ENCODE assay signal across 8 cellular contexts in genomic region chr1:117664314-117664713, GRCh38. TPM values are rescaled to one million over a fixed set of nuclear protein-coding genes. Genes with fewer than 3 reads are reported as not detected.
A peak's percentile ranks its signal among the peaks of the same experiment; 100 is the strongest.
DNase-seq lines count a peak whose midpoint lies in the region; ATAC-seq, FAIRE-seq and TF ChIP-seq lines count a peak whose summit lies in the region.

No MANE protein-coding gene starts in this region.

- intact Hi-C loops in body of pancreas (cut with DNase I) (loop anchor here (10.0 kb wide), 1 partner anchor 120 kb away; no protein-coding TSS in a partner anchor), esophagus squamous epithelium (cut with DNase I) (no loop called here)

- WGBS in body of pancreas, 2 donors: 82 to 87% methylated on average over 6 of the region's 6 CpGs
- WGBS in suprapubic skin: 81% methylated on average over 6 of the region's 6 CpGs
- WGBS in esophagus squamous epithelium, 2 donors: 79 to 80% methylated on average over 6 of the region's 6 CpGs

- ATAC-seq in GM19438 (IDR thresholded peaks at IDR 0.05; ENCODE audit: low read depth, unreplicated experiment) (peak; percentile 91), HG03135 (IDR thresholded peaks at IDR 0.05; ENCODE audit: unreplicated experiment) (peak; percentile 98), body of pancreas (no peak)

- CTCF ChIA-PET in activated CD4-positive, alpha-beta T cell treated with anti-CD3 and anti-CD28 coated beads, Interleukin-2, amount 10 ng/mL, durations not matched to agents 7 days and 5 days (lab: Charles Lee): interaction anchor here (0.9 to 4.4 kb wide), 6 partner anchors 9 to 129 kb away, joined by 4 to 26 read pairs (median 12); no protein-coding TSS in a partner anchor

- H3K27ac Mint-ChIP-seq in activated CD4-positive, alpha-beta T cell treated with anti-CD3 and anti-CD28 coated beads, Interleukin-2, amount 10 ng/mL, durations not matched to agents 7 days and 5 days: peak overlapping the region; percentile 94

- TF ChIP-seq CTCF in body of pancreas (IDR thresholded peaks at IDR 0.05) (no peak), suprapubic skin (IDR thresholded peaks at IDR 0.05) (no peak), esophagus squamous epithelium (IDR thresholded peaks at IDR 0.05) (no peak)

- FAIRE-seq in urothelium cell line (lab: Jason Lieb, UNC): no peak

- H3K9me3 Mint-ChIP-seq in activated CD4-positive, alpha-beta T cell treated with anti-CD3 and anti-CD28 coated beads, Interleukin-2, amount 10 ng/mL, durations not matched to agents 7 days and 5 days: peaks cover 19% of the 10 kb centered on the region

- no peak for TF ChIP-seq EP300 in suprapubic skin (IDR thresholded peaks at IDR 0.05)

- DNase-seq in activated CD4-positive, alpha-beta T cell treated with anti-CD3 and anti-CD28 coated beads, Interleukin-2, amount 10 ng/mL, durations not matched to agents 7 days and 5 days: peak; percentile 84
- peak; percentile 72 for DNase-seq in stimulated activated CD4-positive, alpha-beta T cell treated with anti-CD3 and anti-CD28 coated beads, Interleukin-1b, Interleukin-23, amount 100 ng/mL, for 48 hours
- DNase-seq in body of pancreas (no peak), suprapubic skin (ENCODE audit: low spot score in 2 of 2) (no peak), urothelium cell line (ENCODE audit: low spot score) (no peak), esophagus squamous epithelium (lab: John Stamatoyannopoulos, UW) (no peak)

- POLR2A ChIA-PET in activated CD4-positive, alpha-beta T cell treated with anti-CD3 and anti-CD28 coated beads, Interleukin-2, amount 10 ng/mL, durations not matched to agents 7 days and 5 days (lab: Charles Lee): no interaction called here

- H3K4me1 ChIP-seq in body of pancreas: no peaks in the 10 kb centered on the region
- H3K4me1 ChIP-seq in suprapubic skin: peaks cover 4% of the 10 kb centered on the region
- H3K4me1 ChIP-seq in esophagus squamous epithelium: peaks cover 0 to 13% (median 0%) of the 10 kb centered on the region in 3 donors

- TF ChIP-seq POLR2A in body of pancreas (IDR thresholded peaks at IDR 0.05) (no peak), suprapubic skin (IDR thresholded peaks at IDR 0.05) (no peak), esophagus squamous epithelium (IDR thresholded peaks at IDR 0.05) (peak in 1 of 4 donors; percentile 27)

- peak overlapping the region; percentile 11 for H3K4me3 Mint-ChIP-seq in activated CD4-positive, alpha-beta T cell treated with anti-CD3 and anti-CD28 coated beads, Interleukin-2, amount 10 ng/mL, durations not matched to agents 7 days and 5 days

- H3K27me3 ChIP-seq in body of pancreas (no peaks in the 10 kb centered on the region), suprapubic skin (no peaks in the 10 kb centered on the region), esophagus squamous epithelium (no peaks in the 10 kb centered on the region)

- peaks cover 36% of the 10 kb centered on the region for H3K36me3 Mint-ChIP-seq in activated CD4-positive, alpha-beta T cell treated with anti-CD3 and anti-CD28 coated beads, Interleukin-2, amount 10 ng/mL, durations not matched to agents 7 days and 5 days (ENCODE audit: low read depth)

- H3K36me3 ChIP-seq in body of pancreas (replicated peaks in 1 of 2; ENCODE audit: insufficient read depth in 1 of 2, low read depth in 2 of 2): no peaks in the 10 kb centered on the region
- H3K36me3 ChIP-seq in suprapubic skin: no peaks in the 10 kb centered on the region
- no peaks in the 10 kb centered on the region for H3K36me3 ChIP-seq in esophagus squamous epithelium

- H3K9me3 ChIP-seq in body of pancreas: no peaks in the 10 kb centered on the region
- no peaks in the 10 kb centered on the region for H3K9me3 ChIP-seq in suprapubic skin
- H3K9me3 ChIP-seq in esophagus squamous epithelium: no peaks in the 10 kb centered on the region

- peaks cover 84% of the 10 kb centered on the region for H3K4me1 Mint-ChIP-seq in activated CD4-positive, alpha-beta T cell treated with anti-CD3 and anti-CD28 coated beads, Interleukin-2, amount 10 ng/mL, durations not matched to agents 7 days and 5 days

- no peak overlapping the region for H3K27ac ChIP-seq in body of pancreas
- H3K27ac ChIP-seq in suprapubic skin: no peak overlapping the region
- peak overlapping the region in 1 of 4 donors; percentile 26 for H3K27ac ChIP-seq in esophagus squamous epithelium

- H3K27me3 Mint-ChIP-seq in activated CD4-positive, alpha-beta T cell treated with anti-CD3 and anti-CD28 coated beads, Interleukin-2, amount 10 ng/mL, durations not matched to agents 7 days and 5 days: peaks cover 6% of the 10 kb centered on the region

- H3K4me3 ChIP-seq in body of pancreas: no peak overlapping the region
- no peak overlapping the region for H3K4me3 ChIP-seq in suprapubic skin
- H3K4me3 ChIP-seq in esophagus squamous epithelium: no peak overlapping the region

RNA-seq across cellular contexts. Expression of gene TENT5C, which starts 58.5 kb away (rescaled TPM):
- total RNA-seq in activated CD4-positive, alpha-beta T cell treated with anti-CD3 and anti-CD28 coated beads, Interleukin-2, amount 10 ng/mL, durations not matched to agents 7 days and 5 days: 10 to 100 TPM; 13.3 to 13.7 TPM
- total RNA-seq in body of pancreas (10 to 100 TPM; 30.0 to 39.7 TPM), suprapubic skin (1 to 10 TPM; 2.7 to 5.0 (median 3.4) TPM), esophagus squamous epithelium (1 to 10 TPM in 2 of 4 donors, under 1 TPM in 2; 0.27 to 2.8 (median 1.3) TPM)

Comparison
In these comparisons a context has a peak if more than half of its experiments do, and no peak if none do; other contexts are left out.
1. DNase-seq: peak in activated CD4-positive, alpha-beta T cell treated with anti-CD3 and anti-CD28 coated beads, Interleukin-2, amount 10 ng/mL, durations not matched to agents 7 days and 5 days (single experiment) and stimulated activated CD4-positive, alpha-beta T cell treated with anti-CD3 and anti-CD28 coated beads, Interleukin-1b, Interleukin-23, amount 100 ng/mL, for 48 hours (single experiment); none in body of pancreas (0 of 4), suprapubic skin (0 of 2), urothelium cell line (single experiment) and esophagus squamous epithelium (single experiment).